Comparison of ENCODE assay signal across 10 cellular contexts in the genomic region with DNA sequence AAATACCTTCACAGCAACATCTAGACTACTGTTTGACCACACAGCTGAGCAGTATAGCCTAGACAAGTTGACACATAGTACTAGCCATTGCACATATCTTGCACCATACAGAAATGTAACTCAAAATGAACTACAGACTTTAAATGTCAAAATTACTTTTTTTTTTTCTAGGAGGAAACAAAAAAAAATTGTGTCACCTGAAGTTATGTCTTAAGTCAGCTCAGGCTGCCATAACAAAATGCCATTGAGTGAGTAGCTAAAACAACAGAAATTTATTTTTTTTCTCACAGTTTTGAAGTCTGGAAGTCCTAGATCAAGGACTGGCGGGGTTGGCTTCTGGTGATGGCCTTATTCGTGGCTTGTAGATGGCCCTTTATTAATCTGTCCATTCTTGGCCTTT. TPM values are rescaled to one million over a fixed set of nuclear protein-coding genes. Genes with fewer than 3 reads are reported as not detected.
"Had no signal": no experiment of that assay in that cellular context is flagged by ENCODE, and none has a peak within 500 bp of the region (broad histone marks: within the 10 kb centered on the region; RNA-seq: fewer than 3 reads in every experiment).

CSAG2 (minus strand) TSS at position 101 of the 400 bp plus-strand sequence. CDS start 161 bp downstream, outside the sequence.

RNA-seq across cellular contexts. Expression of gene CSAG2, which starts in this region (rescaled TPM):
- total RNA-seq: activated B cell treated with CpG ODN at 0.5 μM for 24 hours; activated CD4-positive, alpha-beta T cell treated with anti-CD3 and anti-CD28 coated beads, Interleukin-2, amount 10 ng/mL, durations not matched to agents 24 days and 14 days; activated CD8-positive, alpha-beta memory T cell treated with anti-CD3 and anti-CD28 coated beads for 36 hours; activated CD8-positive, alpha-beta T cell treated with anti-CD3 and anti-CD28 coated beads for 36 hours; activated CD8-positive, alpha-beta T cell treated with anti-CD3 and anti-CD28 coated beads, Interleukin-2, amount 10 ng/mL, durations not matched to agents 7 days and 5 days; T-cell; T-helper 1 cell treated with Interleukin-12 subunit alpha and Interleukin-12 subunit beta and Interleukin-4 antibody, amounts not matched to agents 30 ng/mL and 1 ng/mL, for 36 hours; T-helper 17 cell; T-helper 2 cell treated with Interferon-gamma antibody and Interleukin-4, amounts not matched to agents 100 ng/mL and 5 ng/mL, for 36 hours; WTC11 had no signal
